ENCODE assay signal across 8 cellular contexts in genomic region chr17:72407336-72408121, GRCh38.
DNase-seq lines count a peak whose midpoint lies in the region; ATAC-seq lines count a peak whose summit lies in the region.

No MANE protein-coding gene starts in this region.

- H3K4ac ChIP-seq in mesenchymal stem cell (ENCODE audit: low read depth in 1 of 2, low read length in 2 of 2): peak overlapping the region; percentile 37 to 61

- H2BK15ac ChIP-seq in mesenchymal stem cell (ENCODE audit: low read depth, poor library complexity, severe bottlenecking): peak overlapping the region; percentile 78

- H3K4me3 ChIP-seq in mesenchymal stem cell (ENCODE audit: insufficient read depth in 1 of 2, low read depth in 1 of 2, low read length in 2 of 2): peak overlapping the region in 1 of 2 experiments; percentile 31

- peaks cover 45% of the 10 kb centered on the region for H3K79me1 ChIP-seq in mesenchymal stem cell (replicated peaks; ENCODE audit: low read length, poor library complexity, severe bottlenecking)

- peak overlapping the region; percentile 81 for H3K9ac ChIP-seq in mesenchymal stem cell (ENCODE audit: low read length)

- no peak overlapping the region for H2BK5ac ChIP-seq in mesenchymal stem cell (ENCODE audit: low read depth, low read length, poor library complexity, severe bottlenecking)

- DNase-seq in AG20443 (ENCODE audit: low spot score) (peak; percentile 95), NCI-H446 treated with DMSO at 0.1 percent for 48 hours (lab: John Stamatoyannopoulos, UW) (peak; percentile 88), mesenchymal stem cell (peak; percentile 97), OCI-M1 (lab: John Stamatoyannopoulos, UW) (no peak)
- DNase-seq in stimulated activated CD4-positive, alpha-beta T cell treated with anti-CD3 and anti-CD28 coated beads, Interleukin-2, amount 100 ng/mL, for 48 hours: no peak

- H2AFZ ChIP-seq in mesenchymal stem cell (ENCODE audit: low read depth, low read length): no peak overlapping the region

- peak overlapping the region; percentile 68 for H2AK5ac ChIP-seq in mesenchymal stem cell (ENCODE audit: low read length, severe bottlenecking)

- peak overlapping the region; percentile 88 for H3K27ac ChIP-seq in cingulate gyrus (ENCODE audit: low read depth, low read length)
- peak overlapping the region; percentile 67 for H3K27ac ChIP-seq in mesenchymal stem cell (ENCODE audit: low read length, poor library complexity, severe bottlenecking)

- H2BK120ac ChIP-seq in mesenchymal stem cell (ENCODE audit: low read depth, low read length): no peak overlapping the region

- no peak overlapping the region for H3K23ac ChIP-seq in mesenchymal stem cell (ENCODE audit: low read length in 2 of 2)

- peak overlapping the region; percentile 59 for H4K91ac ChIP-seq in mesenchymal stem cell (ENCODE audit: low read length)

- peak overlapping the region; percentile 54 for H4K8ac ChIP-seq in mesenchymal stem cell (ENCODE audit: low read length)

- no peaks in the 10 kb centered on the region for H3K9me3 ChIP-seq in mesenchymal stem cell (ENCODE audit: control insufficient read depth, low read length)

- H2BK12ac ChIP-seq in mesenchymal stem cell (ENCODE audit: low read length in 2 of 2): peak overlapping the region in 1 of 2 experiments; percentile 37

- H3K4me2 ChIP-seq in mesenchymal stem cell (ENCODE audit: low read length, poor library complexity, severe bottlenecking): peak overlapping the region; percentile 48

- H3K27me3 ChIP-seq in mesenchymal stem cell (ENCODE audit: control insufficient read depth in 1 of 2, insufficient read depth in 1 of 2, low read length in 2 of 2): no peaks in the 10 kb centered on the region

- H3K18ac ChIP-seq in mesenchymal stem cell (ENCODE audit: low read depth in 1 of 2, low read length in 2 of 2): peak overlapping the region in 1 of 2 experiments; percentile 79

- WGBS in mesenchymal stem cell: 50% methylated on average over 6 of the region's 8 CpGs

- H3K4me1 ChIP-seq in mesenchymal stem cell (ENCODE audit: control insufficient read depth, insufficient read depth, low read depth, low read length): peaks cover 28% of the 10 kb centered on the region

- no peak overlapping the region for H3K14ac ChIP-seq in mesenchymal stem cell (ENCODE audit: low read length in 2 of 2)

- H3K36me3 ChIP-seq in mesenchymal stem cell (ENCODE audit: control insufficient read depth in 1 of 2, insufficient read depth in 2 of 2, low read depth in 1 of 2, low read length in 2 of 2): peaks cover 0 to 9% of the 10 kb centered on the region in 2 experiments

- peak; percentile 86 for ATAC-seq in GM19395 (IDR thresholded peaks at IDR 0.05; ENCODE audit: unreplicated experiment)
- ATAC-seq in HG03280 (IDR thresholded peaks at IDR 0.05; ENCODE audit: unreplicated experiment): peak; percentile 71

Comparison
In these comparisons a context has a peak if more than half of its experiments do, and no peak if none do; other contexts are left out.
1. DNase-seq: peak in AG20443 (single experiment), NCI-H446 treated with DMSO at 0.1 percent for 48 hours (single experiment) and mesenchymal stem cell (single experiment); none in OCI-M1 (single experiment) and stimulated activated CD4-positive, alpha-beta T cell treated with anti-CD3 and anti-CD28 coated beads, Interleukin-2, amount 100 ng/mL, for 48 hours (0 of 2).